In the genomic region with DNA sequence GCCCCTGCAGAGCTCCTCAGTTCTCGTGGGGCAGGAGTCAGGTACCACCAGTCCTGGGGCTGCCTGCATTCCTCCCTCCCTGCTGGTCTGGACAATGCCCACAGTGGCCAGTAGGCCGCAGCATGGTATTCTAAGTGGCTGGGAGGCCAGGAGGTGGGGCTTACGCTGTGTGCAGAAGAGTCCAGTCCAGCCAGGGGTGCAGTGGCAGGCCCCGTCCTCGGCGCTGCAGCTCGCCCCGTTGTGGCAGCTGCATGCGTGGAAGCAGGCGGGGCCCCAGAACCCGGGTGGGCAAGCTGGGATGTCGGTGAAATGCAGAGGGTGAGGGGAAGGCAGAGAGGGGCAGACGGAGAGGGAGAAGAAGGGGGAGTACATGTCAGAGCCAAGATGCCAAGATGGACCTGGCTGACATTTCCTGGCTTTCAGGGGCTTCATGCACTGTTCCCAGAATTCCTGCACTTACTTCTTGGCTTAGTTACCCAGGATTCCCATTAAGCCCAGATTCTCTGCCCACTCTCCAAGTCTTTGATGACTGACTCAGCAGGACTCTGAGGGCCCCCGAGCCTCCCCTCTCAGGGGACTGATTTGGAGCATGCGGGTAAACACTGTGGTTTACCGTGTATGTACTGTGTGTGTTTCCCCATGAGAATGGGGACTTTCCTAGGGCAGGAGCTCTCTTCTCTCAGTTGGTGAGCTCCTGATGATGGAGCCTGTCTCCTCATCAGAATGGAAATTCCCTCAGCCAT, we compare ENCODE assay signal across 8 cellular contexts. TPM values are rescaled to one million over a fixed set of nuclear protein-coding genes. Genes with fewer than 3 reads are reported as not detected.
DNase-seq lines count a peak whose midpoint lies in the region; ATAC-seq and TF ChIP-seq lines count a peak whose summit lies in the region.

No MANE protein-coding gene starts in this region.

- intact Hi-C loops in A673 (cut with micrococcal nuclease; ENCODE audit: unreplicated experiment), result no loop called here
- intact Hi-C loops in gastrocnemius medialis (cut with DNase I; ENCODE audit: low total_unique reads), result loop anchor here (5.0 kb wide), 1 partner anchor 275 kb away; no protein-coding TSS in a partner anchor

- no peak overlapping the region for H3K27ac ChIP-seq in A673 (ENCODE audit: low read depth, low read length, poor library complexity, severe bottlenecking)
- H3K27ac ChIP-seq in gastrocnemius medialis, result no peak overlapping the region

- no TSS peak for BruUV-seq in A673 (replicated peaks; lab: Mats Ljungman, UMichigan)

- TF ChIP-seq POLR2A in gastrocnemius medialis (IDR thresholded peaks at IDR 0.05), result no peak

- DNase-seq in A673 (ENCODE audit: low spot score) (no peak), GM10266 (ENCODE audit: extremely low spot score) (peak; percentile 81), HEK293T (ENCODE audit: extremely low spot score) (peak; percentile 56), NCI-H2227 (lab: John Stamatoyannopoulos, UW; ENCODE audit: unreplicated experiment) (peak; percentile 55), amniotic stem cell (lab: John Stamatoyannopoulos, UW) (peak; percentile 28), hepatic stellate cell (ENCODE audit: low spot score) (peak; percentile 86), gastrocnemius medialis (no peak), NCI-H1048 (lab: John Stamatoyannopoulos, UW) (no peak)

- H3K27me3 ChIP-seq in A673 (replicated peaks; ENCODE audit: insufficient read depth, low read depth, low read length, poor library complexity) (no peaks in the 10 kb centered on the region), gastrocnemius medialis (no peaks in the 10 kb centered on the region)

- POLR2A ChIA-PET in A673 (lab: Charles Lee; ENCODE audit: low non-redundant PET) (no interaction called here), HEK293T (lab: Yijun Ruan, JAX) (interaction anchor here (0.7 kb wide), 1 partner anchor 16 kb away, joined by 3 read pairs; no protein-coding TSS in a partner anchor)

- H3K9me3 ChIP-seq in A673 (ENCODE audit: low read depth, low read length, poor library complexity, severe bottlenecking) (no peaks in the 10 kb centered on the region), gastrocnemius medialis (no peaks in the 10 kb centered on the region)

- ATAC-seq in gastrocnemius medialis, result peak; percentile 25 to 71

- no peak overlapping the region for H3K4me3 ChIP-seq in A673 (ENCODE audit: low read depth, low read length, poor library complexity, severe bottlenecking)
- no peak overlapping the region for H3K4me3 ChIP-seq in gastrocnemius medialis

- CTCF ChIA-PET in A673 (lab: Charles Lee) (no interaction called here), HEK293T (lab: Yijun Ruan, JAX) (no interaction called here)

- in situ Hi-C loops in gastrocnemius medialis (cut with MboI; ENCODE audit: low sequenced_read_pairs in 4 of 4), result no loop called here

- H3K36me3 ChIP-seq in A673 (ENCODE audit: insufficient read depth, low read length, poor library complexity, severe bottlenecking) (no peaks in the 10 kb centered on the region), gastrocnemius medialis (no peaks in the 10 kb centered on the region)

- peak; percentile 24; the same call in 1 of the 2 replicates for TF ChIP-seq CTCF in A673 (conservative IDR thresholded peaks at IDR 0.05; ENCODE audit: low read depth, low read length)
- peak; percentile 92 for TF ChIP-seq CTCF in GM10266 (IDR thresholded peaks at IDR 0.05; ENCODE audit: control insufficient read depth, insufficient read depth, low read depth, missing control alignments)
- peak in 3 of 5 experiments; percentile 33 to 45 (median 38) for TF ChIP-seq CTCF in gastrocnemius medialis (IDR thresholded peaks at IDR 0.05 in 4 of 5, conservative IDR thresholded peaks at IDR 0.05 in 1 of 5)

- H3K4me1 ChIP-seq in A673 (ENCODE audit: insufficient read depth, low read length, poor library complexity, severe bottlenecking) (no peaks in the 10 kb centered on the region), gastrocnemius medialis (peaks cover 0 to 2% of the 10 kb centered on the region in 2 donors)

TF ChIP-seq in HEK293T, 16 proteins besides CTCF, POLR2A, EP300 and RAD21:
- TF ChIP-seq FOXA1 (IDR thresholded peaks at IDR 0.05) (no peak), SUZ12 (IDR thresholded peaks at IDR 0.05) (no peak), FOXM1 (IDR thresholded peaks at IDR 0.05; ENCODE audit: borderline replicate concordance) (no peak), CTBP1 (IDR thresholded peaks at IDR 0.05; ENCODE audit: borderline replicate concordance) (no peak), SP1 (IDR thresholded peaks at IDR 0.05) (no peak), BHLHE40 (IDR thresholded peaks at IDR 0.05; ENCODE audit: borderline replicate concordance) (no peak)
- TF ChIP-seq, protein P1, sequence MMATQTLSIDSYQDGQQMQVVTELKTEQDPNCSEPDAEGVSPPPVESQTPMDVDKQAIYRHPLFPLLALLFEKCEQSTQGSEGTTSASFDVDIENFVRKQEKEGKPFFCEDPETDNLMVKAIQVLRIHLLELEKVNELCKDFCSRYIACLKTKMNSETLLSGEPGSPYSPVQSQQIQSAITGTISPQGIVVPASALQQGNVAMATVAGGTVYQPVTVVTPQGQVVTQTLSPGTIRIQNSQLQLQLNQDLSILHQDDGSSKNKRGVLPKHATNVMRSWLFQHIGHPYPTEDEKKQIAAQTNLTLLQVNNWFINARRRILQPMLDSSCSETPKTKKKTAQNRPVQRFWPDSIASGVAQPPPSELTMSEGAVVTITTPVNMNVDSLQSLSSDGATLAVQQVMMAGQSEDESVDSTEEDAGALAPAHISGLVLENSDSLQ (IDR thresholded peaks at IDR 0.05), result no peak

RNA-seq across cellular contexts. Expression of gene RAB11A, which starts 47.5 kb away (rescaled TPM):
- total RNA-seq in A673 (2021), result 220 and 227 TPM in 2 replicates
- total RNA-seq in gastrocnemius medialis, result 100 to 1,000 TPM in 3 of 4 donors, 10 to 100 TPM in 1; 93.0 to 207 (median 166) TPM

Comparison
In these comparisons a context has a peak if more than half of its experiments do, and no peak if none do; other contexts are left out.
1. DNase-seq: peak in GM10266 (single experiment), HEK293T (single experiment), NCI-H2227 (single experiment), amniotic stem cell (single experiment) and hepatic stellate cell (single experiment); none in A673 (single experiment), gastrocnemius medialis (0 of 2) and NCI-H1048 (single experiment).
2. CTCF ChIP-seq: peak in every context shown above with its lines; median percentile 92 in GM10266; 38 in gastrocnemius medialis; 24 in A673.